In genomic region chr13:32041429-32041828, GRCh38 we compare ENCODE assay signal across 12 cellular contexts. TPM values are rescaled to one million over a fixed set of nuclear protein-coding genes. Genes with fewer than 3 reads are reported as not detected.
A peak's percentile ranks its signal among the peaks of the same experiment; 100 is the strongest.
DNase-seq lines count a peak whose midpoint lies in the region; ATAC-seq, FAIRE-seq and TF ChIP-seq lines count a peak whose summit lies in the region.
"Had no signal": no experiment of that assay in that cellular context is flagged by ENCODE, and none has a peak within 500 bp of the region (broad histone marks: within the 10 kb centered on the region; RNA-seq: fewer than 3 reads in every experiment).

No MANE protein-coding gene starts in this region.

- no peak overlapping the region for H3K4me3 ChIP-seq in body of pancreas
- no peak overlapping the region for H3K4me3 ChIP-seq in kidney (ENCODE audit: low read length in 2 of 2)
- no peak overlapping the region for H3K4me3 ChIP-seq in right lobe of liver
- H3K4me3 ChIP-seq: GM23248, K562 had no signal

- H3K9ac ChIP-seq in kidney (ENCODE audit: low read length in 2 of 2) = no peak overlapping the region
- H3K9ac ChIP-seq: GM23248 had no signal

- TF ChIP-seq POLR2A in body of pancreas (IDR thresholded peaks at IDR 0.05) = no peak
- TF ChIP-seq POLR2A in right lobe of liver (IDR thresholded peaks at IDR 0.05) = no peak

- DNase-seq in body of pancreas (no peak), kidney (no peak), right lobe of liver (no peak), ACHN (no peak)
- DNase-seq: GM23248, right cardiac atrium had no signal

- H3K9me3 ChIP-seq in body of pancreas (no peaks in the 10 kb centered on the region), kidney (ENCODE audit: control insufficient read depth in 1 of 2, low read length in 2 of 2) (no peaks in the 10 kb centered on the region), right lobe of liver (no peaks in the 10 kb centered on the region)

- H3K36me3 ChIP-seq in body of pancreas (replicated peaks in 1 of 2; ENCODE audit: insufficient read depth in 1 of 2, low read depth in 2 of 2) (no peaks in the 10 kb centered on the region), kidney (ENCODE audit: control insufficient read depth in 1 of 2, insufficient read depth in 2 of 2, low read length in 2 of 2) (no peaks in the 10 kb centered on the region), right lobe of liver (no peaks in the 10 kb centered on the region)

- H3K4me1 ChIP-seq in body of pancreas = peaks cover 70% of the 10 kb centered on the region
- no peaks in the 10 kb centered on the region for H3K4me1 ChIP-seq in kidney (ENCODE audit: control insufficient read depth in 1 of 2, insufficient read depth in 1 of 2, low read depth in 1 of 2, low read length in 2 of 2)
- H3K4me1 ChIP-seq in right lobe of liver = peaks cover 0 to 38% (median 15%) of the 10 kb centered on the region in 4 donors

- peak overlapping the region; percentile 6 to 47 (median 28) for H3K27ac ChIP-seq in body of pancreas
- H3K27ac ChIP-seq in kidney (ENCODE audit: low read depth in 2 of 2, low read length in 2 of 2) = no peak overlapping the region
- H3K27ac ChIP-seq in right lobe of liver = peak overlapping the region in 1 of 3 donors; percentile 44
- H3K27ac ChIP-seq: GM23248, RWPE1 had no signal

- intact Hi-C loops in body of pancreas (cut with DNase I) (no loop called here), kidney (cut with DNase I) (no loop called here), right lobe of liver (cut with DNase I) (no loop called here)

- 60 to 67% methylated on average over 5 of the region's 5 CpGs for WGBS in body of pancreas, 2 donors
- 69% methylated on average over 4 of the region's 5 CpGs for WGBS in right lobe of liver (ENCODE audit: insufficient coverage, low coverage, low lambda C conversion rate, missing lambda C conversion rate)

- in situ Hi-C loops in ACHN (cut with HindIII; ENCODE audit: low pct_ligation_motif_present, low pct_unique_long_range_greater_than_20kb, low sequenced_read_pairs) = no loop called here

- no peak for FAIRE-seq in kidney (lab: Jason Lieb, UNC)
- FAIRE-seq: K562 had no signal

- H3K27me3 ChIP-seq in body of pancreas = no peaks in the 10 kb centered on the region
- no peaks in the 10 kb centered on the region for H3K27me3 ChIP-seq in right lobe of liver

- peak; percentile 76 for ATAC-seq in GM18870 (IDR thresholded peaks at IDR 0.05; ENCODE audit: unreplicated experiment)
- peak; percentile 65 for ATAC-seq in GM21515 (IDR thresholded peaks at IDR 0.05; ENCODE audit: unreplicated experiment)
- ATAC-seq in HG03103 (IDR thresholded peaks at IDR 0.05; ENCODE audit: low read depth, unreplicated experiment) = peak; percentile 69
- ATAC-seq in body of pancreas = no peak
- ATAC-seq in SK-N-SH treated with all-trans-retinoic acid at 6 μM for 48 hours = no peak
- no peak for ATAC-seq in right lobe of liver
- ATAC-seq: K562, right cardiac atrium had no signal

- TF ChIP-seq CTCF in body of pancreas (IDR thresholded peaks at IDR 0.05) (no peak), kidney (IDR thresholded peaks at IDR 0.05; ENCODE audit: borderline replicate concordance, extremely low read depth, insufficient read depth) (no peak), right lobe of liver (IDR thresholded peaks at IDR 0.05) (no peak)

TF ChIP-seq in SK-N-SH treated with all-trans-retinoic acid at 6 μM for 48 hours, 23 proteins besides CTCF, POLR2A, EP300 and RAD21:
- TF ChIP-seq ZFP3 (CRISPR knock-in tag; IDR thresholded peaks at IDR 0.05) (no peak), SNAI2 (CRISPR knock-in tag; IDR thresholded peaks at IDR 0.05) (no peak), TSHZ2 (CRISPR knock-in tag; IDR thresholded peaks at IDR 0.05) (no peak), ISL1 (CRISPR knock-in tag; IDR thresholded peaks at IDR 0.05) (no peak), PATZ1 (CRISPR knock-in tag; IDR thresholded peaks at IDR 0.05; ENCODE audit: borderline replicate concordance) (no peak), TCF4 (CRISPR knock-in tag; IDR thresholded peaks at IDR 0.05; ENCODE audit: borderline replicate concordance) (no peak), ESRRG (CRISPR knock-in tag; IDR thresholded peaks at IDR 0.05) (no peak), CSRNP3 (CRISPR knock-in tag; IDR thresholded peaks at IDR 0.05) (no peak)

RNA-seq across cellular contexts. Expression of gene FRY, which starts 9.9 kb away (rescaled TPM):
- total RNA-seq in body of pancreas = 10 to 100 TPM; 32.0 to 45.4 TPM
- total RNA-seq in kidney = 69.5 TPM
- 21.8 TPM for polyA plus RNA-seq in kidney (ENCODE audit: insufficient read depth, low read depth, low replicate concordance)
- 100 to 1,000 TPM in 1 of 6 experiments, 10 to 100 TPM in 5; 16.1 to 106 (median 35.7) TPM for total RNA-seq in right lobe of liver

Comparison
In these comparisons a context has a peak if more than half of its experiments do, and no peak if none do; other contexts are left out.
1. ATAC-seq: peak in GM18870 (single experiment), GM21515 (single experiment) and HG03103 (single experiment); none in body of pancreas (single experiment), SK-N-SH treated with all-trans-retinoic acid at 6 μM for 48 hours (single experiment) and right lobe of liver (0 of 4).
2. H3K27ac ChIP-seq: peak in body of pancreas (4 of 4); none in kidney (0 of 2).